Comparison of ENCODE assay signal across 32 cellular contexts in the genomic region with DNA sequence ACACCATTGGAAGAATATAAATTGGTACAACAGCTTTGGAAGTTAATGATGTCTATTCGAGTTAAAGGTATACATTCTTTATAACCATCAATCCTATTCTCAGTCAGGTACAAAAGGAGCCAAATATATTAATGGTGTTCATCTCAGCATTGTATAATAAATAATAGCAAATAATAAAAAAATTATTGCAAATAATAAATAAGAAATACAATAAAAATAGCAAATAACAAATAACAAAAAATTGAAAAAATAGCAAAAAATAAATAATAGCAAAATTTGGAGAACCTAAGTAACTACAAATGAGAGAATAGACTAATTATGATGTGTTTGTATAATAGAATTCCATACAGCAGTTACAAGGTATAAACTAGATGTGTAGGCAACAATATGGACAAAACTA.
"Had no signal": no experiment of that assay in that cellular context is flagged by ENCODE, and none has a peak within 500 bp of the region (broad histone marks: within the 10 kb centered on the region; RNA-seq: fewer than 3 reads in every experiment).

No MANE protein-coding gene starts in this region.

- FAIRE-seq: astrocyte, bronchial epithelial cell, endothelial cell of umbilical vein had no signal

- H3K4me3 Mint-ChIP-seq: activated CD4-positive, alpha-beta memory T cell treated with anti-CD3 and anti-CD28 coated beads, Interleukin-2, amount 10 ng/mL, durations not matched to agents 7 days and 5 days; activated CD4-positive, alpha-beta T cell treated with anti-CD3 and anti-CD28 coated beads, Interleukin-2, amount 10 ng/mL, durations not matched to agents 7 days and 5 days; activated naive CD4-positive, alpha-beta T cell treated with anti-CD3 and anti-CD28 coated beads, Interleukin-2, amount 10 ng/mL, durations not matched to agents 7 days and 5 days; activated naive CD8-positive, alpha-beta T cell treated with anti-CD3 and anti-CD28 coated beads, Interleukin-2, amount 10 ng/mL, durations not matched to agents 7 days and 5 days; activated T-cell treated with anti-CD3 and anti-CD28 coated beads, Interleukin-2, amount 50 U/mL, for 24 hours; activated T-cell treated with anti-CD3 and anti-CD28 coated beads, Interleukin-2, amount 50 U/mL, for 72 hours; central memory CD8-positive, alpha-beta T cell; effector memory CD8-positive, alpha-beta T cell; T-helper 17 cell; T-helper 2 cell treated with Interferon-gamma antibody and Interleukin-4, amounts not matched to agents 5 μg/mL and 100 μg/mL, for 36 hours had no signal

- H3K9me3 Mint-ChIP-seq: activated CD4-positive, alpha-beta memory T cell treated with anti-CD3 and anti-CD28 coated beads, Interleukin-2, amount 10 ng/mL, durations not matched to agents 7 days and 5 days; activated CD4-positive, alpha-beta T cell treated with anti-CD3 and anti-CD28 coated beads, Interleukin-2, amount 10 ng/mL, durations not matched to agents 7 days and 5 days; activated naive CD4-positive, alpha-beta T cell treated with anti-CD3 and anti-CD28 coated beads, Interleukin-2, amount 10 ng/mL, durations not matched to agents 7 days and 5 days; activated naive CD4-positive, alpha-beta T cell treated with anti-CD3 and anti-CD28 coated beads, Interleukin-2, amount 50 U/mL, for 72 hours; activated naive CD8-positive, alpha-beta T cell treated with anti-CD3 and anti-CD28 coated beads, Interleukin-2, amount 10 ng/mL, durations not matched to agents 7 days and 5 days; activated T-cell treated with anti-CD3 and anti-CD28 coated beads, Interleukin-2, amount 50 U/mL, for 24 hours; activated T-cell treated with anti-CD3 and anti-CD28 coated beads, Interleukin-2, amount 50 U/mL, for 72 hours; central memory CD8-positive, alpha-beta T cell; effector memory CD8-positive, alpha-beta T cell; T-helper 2 cell treated with Interferon-gamma antibody and Interleukin-4, amounts not matched to agents 5 μg/mL and 100 μg/mL, for 36 hours had no signal

- H3K36me3 ChIP-seq: brain microvascular endothelial cell, esophagus squamous epithelium had no signal

- H3K27me3 ChIP-seq: brain microvascular endothelial cell, esophagus squamous epithelium had no signal

- H3K36me3 Mint-ChIP-seq: activated naive CD4-positive, alpha-beta T cell treated with anti-CD3 and anti-CD28 coated beads, Interleukin-2, amount 10 ng/mL, durations not matched to agents 7 days and 5 days; activated naive CD4-positive, alpha-beta T cell treated with anti-CD3 and anti-CD28 coated beads, Interleukin-2, amount 50 U/mL, for 72 hours; activated naive CD8-positive, alpha-beta T cell treated with anti-CD3 and anti-CD28 coated beads, Interleukin-2, amount 10 ng/mL, durations not matched to agents 7 days and 5 days had no signal

- H3K4me1 ChIP-seq: esophagus squamous epithelium had no signal

- H3K9me3 ChIP-seq: esophagus squamous epithelium had no signal

- H3K4me3 ChIP-seq: esophagus squamous epithelium had no signal

- H3K27ac Mint-ChIP-seq: activated CD4-positive, alpha-beta memory T cell treated with anti-CD3 and anti-CD28 coated beads, Interleukin-2, amount 10 ng/mL, durations not matched to agents 7 days and 5 days; activated CD4-positive, alpha-beta T cell treated with anti-CD3 and anti-CD28 coated beads, Interleukin-2, amount 10 ng/mL, durations not matched to agents 7 days and 5 days; activated naive CD4-positive, alpha-beta T cell treated with anti-CD3 and anti-CD28 coated beads, Interleukin-2, amount 10 ng/mL, durations not matched to agents 7 days and 5 days; activated naive CD4-positive, alpha-beta T cell treated with anti-CD3 and anti-CD28 coated beads, Interleukin-2, amount 50 U/mL, for 72 hours; activated naive CD8-positive, alpha-beta T cell treated with anti-CD3 and anti-CD28 coated beads, Interleukin-2, amount 10 ng/mL, durations not matched to agents 7 days and 5 days; activated T-cell treated with anti-CD3 and anti-CD28 coated beads, Interleukin-2, amount 50 U/mL, for 24 hours; activated T-cell treated with anti-CD3 and anti-CD28 coated beads, Interleukin-2, amount 50 U/mL, for 72 hours; effector memory CD8-positive, alpha-beta T cell; T-helper 17 cell; T-helper 2 cell treated with Interferon-gamma antibody and Interleukin-4, amounts not matched to agents 5 μg/mL and 100 μg/mL, for 36 hours had no signal

- DNase-seq: activated CD4-positive, alpha-beta memory T cell treated with anti-CD3 and anti-CD28 coated beads, Interleukin-2, amount 10 ng/mL, durations not matched to agents 7 days and 5 days; activated CD4-positive, alpha-beta T cell treated with anti-CD3 and anti-CD28 coated beads for 1 hour; activated CD4-positive, alpha-beta T cell treated with anti-CD3 and anti-CD28 coated beads for 4 hours; activated CD4-positive, alpha-beta T cell treated with anti-CD3 and anti-CD28 coated beads, Interleukin-2, amount 10 ng/mL, durations not matched to agents 7 days and 5 days; activated CD4-positive, alpha-beta T cell treated with anti-CD3 and anti-CD28 coated beads, Interleukin-2, amount 50 U/mL, for 4 hours; activated CD8-positive, alpha-beta memory T cell treated with anti-CD3 and anti-CD28 coated beads, Interleukin-2, amount 50 U/mL, for 48 hours; activated gamma-delta T cell; activated naive CD4-positive, alpha-beta T cell; activated naive CD4-positive, alpha-beta T cell treated with anti-CD3 and anti-CD28 coated beads, Interleukin-2, amount 10 ng/mL, durations not matched to agents 7 days and 5 days; activated naive CD8-positive, alpha-beta T cell treated with anti-CD3 and anti-CD28 coated beads, Interleukin-2, amount 10 ng/mL, durations not matched to agents 7 days and 5 days; activated T-cell treated with anti-CD3 and anti-CD28 coated beads for 4 hours; activated T-cell treated with anti-CD3 and anti-CD28 coated beads, Interleukin-2, amount 50 U/mL, for 24 hours; activated T-cell treated with anti-CD3 and anti-CD28 coated beads, Interleukin-2, amount 50 U/mL, for 72 hours; anterior cingulate cortex; brain microvascular endothelial cell; cortex of kidney; dermis blood vessel endothelial cell; effector CD4-positive, alpha-beta T cell; effector memory CD8-positive, alpha-beta T cell; esophagus squamous epithelium; foreskin melanocyte; head of caudate nucleus; T-helper 1 cell; T-helper 17 cell; T1000 had no signal

- H3K4me1 Mint-ChIP-seq: activated CD4-positive, alpha-beta memory T cell treated with anti-CD3 and anti-CD28 coated beads, Interleukin-2, amount 10 ng/mL, durations not matched to agents 7 days and 5 days; activated CD4-positive, alpha-beta T cell treated with anti-CD3 and anti-CD28 coated beads, Interleukin-2, amount 10 ng/mL, durations not matched to agents 7 days and 5 days; activated naive CD4-positive, alpha-beta T cell treated with anti-CD3 and anti-CD28 coated beads, Interleukin-2, amount 10 ng/mL, durations not matched to agents 7 days and 5 days; activated naive CD8-positive, alpha-beta T cell treated with anti-CD3 and anti-CD28 coated beads, Interleukin-2, amount 10 ng/mL, durations not matched to agents 7 days and 5 days; central memory CD8-positive, alpha-beta T cell had no signal

- H3K27me3 Mint-ChIP-seq: activated CD4-positive, alpha-beta T cell treated with anti-CD3 and anti-CD28 coated beads, Interleukin-2, amount 10 ng/mL, durations not matched to agents 7 days and 5 days; activated naive CD4-positive, alpha-beta T cell treated with anti-CD3 and anti-CD28 coated beads, Interleukin-2, amount 10 ng/mL, durations not matched to agents 7 days and 5 days; activated T-cell treated with anti-CD3 and anti-CD28 coated beads, Interleukin-2, amount 50 U/mL, for 24 hours had no signal

- ATAC-seq: activated naive CD4-positive, alpha-beta T cell treated with anti-CD3 and anti-CD28 coated beads, Interleukin-2, amount 50 U/mL, for 72 hours; activated T-cell treated with anti-CD3 and anti-CD28 coated beads, Interleukin-2, amount 50 U/mL, for 72 hours; effector memory CD8-positive, alpha-beta T cell; T-helper 17 cell had no signal

- H3K27ac ChIP-seq: brain microvascular endothelial cell, epithelial cell of prostate, esophagus squamous epithelium had no signal
